Comparison of ENCODE assay signal across 11 cellular contexts in genomic region chr14:37599527-37600368, GRCh38. TPM values are rescaled to one million over a fixed set of nuclear protein-coding genes. Genes with fewer than 3 reads are reported as not detected.
DNase-seq lines count a peak whose midpoint lies in the region; ATAC-seq and TF ChIP-seq lines count a peak whose summit lies in the region.
"Had no signal": no experiment of that assay in that cellular context is flagged by ENCODE, and none has a peak within 500 bp of the region (broad histone marks: within the 10 kb centered on the region; RNA-seq: fewer than 3 reads in every experiment).

No MANE protein-coding gene starts in this region.

- peaks cover 28% of the 10 kb centered on the region for H3K4me1 ChIP-seq in HAP-1

- H3K9me3 ChIP-seq in HAP-1 = no peaks in the 10 kb centered on the region

- intact Hi-C loops in sciatic nerve (cut with DNase I) = no loop called here

- ATAC-seq in sciatic nerve = no peak
- ATAC-seq: natural killer cell treated with Interleukin-12 subunit alpha and Interleukin-12 subunit beta and Interleukin-15 and Interleukin-18, amount 100 ng/mL, for 72 hours had no signal

- H3K4me3 ChIP-seq in HAP-1 (peak overlapping the region; percentile 40), fibroblast of villous mesenchyme (ENCODE audit: low read depth, low read length) (peak overlapping the region; percentile 12)

- in situ Hi-C loops in HAP-1 (cut with MboI; ENCODE audit: low sequenced_read_pairs) = loop anchor here (5.0 kb wide), 2 partner anchors 53 to 268 kb away; no protein-coding TSS in a partner anchor

- DNase-seq in HAP-1 (ENCODE audit: low spot score in 2 of 2) = peak; percentile 67 to 71
- DNase-seq in NCI-H345 treated with DMSO at 0.1 percent for 48 hours (lab: John Stamatoyannopoulos, UW; ENCODE audit: unreplicated experiment) = peak; percentile 38
- DNase-seq in fibroblast of villous mesenchyme (ENCODE audit: low read depth) = no peak
- peak; percentile 53 for DNase-seq in sciatic nerve (ENCODE audit: low spot score)
- no peak for DNase-seq in NK-92 (lab: John Stamatoyannopoulos, UW; ENCODE audit: unreplicated experiment)
- DNase-seq in AG08396 (ENCODE audit: low spot score) = no peak
- no peak for DNase-seq in HCEC 1CT
- no peak for DNase-seq in stimulated activated CD4-positive, alpha-beta T cell treated with anti-CD3 and anti-CD28 coated beads, Interleukin-4, amount 100 ng/mL, for 24 hours
- DNase-seq: dermis blood vessel endothelial cell; stimulated activated naive CD4-positive, alpha-beta T cell had no signal

- no peaks in the 10 kb centered on the region for H3K27me3 ChIP-seq in HAP-1 (ENCODE audit: low read depth)

- no peaks in the 10 kb centered on the region for H3K36me3 ChIP-seq in HAP-1 (replicated peaks)

- TF ChIP-seq CTCF in fibroblast of villous mesenchyme (IDR thresholded peaks at IDR 0.05; ENCODE audit: insufficient read depth, low read depth, low read length) = no peak

RNA-seq across cellular contexts. Expression of gene TTC6, which starts 4.3 kb away (rescaled TPM):
- total RNA-seq in fibroblast of villous mesenchyme (under 0.01 TPM in 2 replicates), sciatic nerve (not detected)
- total RNA-seq: dermis blood vessel endothelial cell; natural killer cell treated with Interleukin-12 subunit alpha and Interleukin-12 subunit beta and Interleukin-15 and Interleukin-18, amount 100 ng/mL, for 72 hours had no signal

RNA-seq across cellular contexts. Expression of gene FOXA1, which starts 4.7 kb away (rescaled TPM):
- total RNA-seq in fibroblast of villous mesenchyme (0.32 TPM in 1 of 2 replicates, not detected in the other), sciatic nerve (0.94 TPM)
- total RNA-seq: dermis blood vessel endothelial cell; natural killer cell treated with Interleukin-12 subunit alpha and Interleukin-12 subunit beta and Interleukin-15 and Interleukin-18, amount 100 ng/mL, for 72 hours had no signal

Comparison
In these comparisons a context has a peak if more than half of its experiments do, and no peak if none do; other contexts are left out.
1. DNase-seq: peak in HAP-1 (2 of 2), NCI-H345 treated with DMSO at 0.1 percent for 48 hours (single experiment) and sciatic nerve (single experiment); none in fibroblast of villous mesenchyme (single experiment), NK-92 (single experiment), AG08396 (single experiment), HCEC 1CT (single experiment) and stimulated activated CD4-positive, alpha-beta T cell treated with anti-CD3 and anti-CD28 coated beads, Interleukin-4, amount 100 ng/mL, for 24 hours (single experiment).